In genomic region chr2:69621440-69621839, GRCh38 we compare ENCODE assay signal across 24 cellular contexts. TPM values are rescaled to one million over a fixed set of nuclear protein-coding genes. Genes with fewer than 3 reads are reported as not detected.
DNase-seq lines count a peak whose midpoint lies in the region; ATAC-seq and TF ChIP-seq lines count a peak whose summit lies in the region.
"Had no signal": no experiment of that assay in that cellular context is flagged by ENCODE, and none has a peak within 500 bp of the region (broad histone marks: within the 10 kb centered on the region; RNA-seq: fewer than 3 reads in every experiment).

No MANE protein-coding gene starts in this region.

- peak overlapping the region; percentile 85 for H3K27ac Mint-ChIP-seq in activated naive CD4-positive, alpha-beta T cell treated with anti-CD3 and anti-CD28 coated beads, Interleukin-2, amount 50 U/mL, for 24 hours
- H3K27ac Mint-ChIP-seq in activated naive CD8-positive, alpha-beta T cell treated with anti-CD3 and anti-CD28 coated beads, Interleukin-2, amount 10 ng/mL, durations not matched to agents 7 days and 5 days: peak overlapping the region; percentile 76
- H3K27ac Mint-ChIP-seq in stimulated activated naive CD8-positive, alpha-beta T cell treated with anti-CD3 and anti-CD28 coated beads, Interleukin-15, amount 100 ng/mL, for 72 hours: no peak overlapping the region
- H3K27ac Mint-ChIP-seq: brain had no signal

- H3K27me3 ChIP-seq in Loucy (ENCODE audit: insufficient read depth, low read length, poor library complexity, severe bottlenecking): no peaks in the 10 kb centered on the region
- H3K27me3 ChIP-seq: dorsolateral prefrontal cortex, upper lobe of left lung had no signal

- ATAC-seq in activated naive CD8-positive, alpha-beta T cell treated with anti-CD3 and anti-CD28 coated beads, Interleukin-2, amount 10 ng/mL, durations not matched to agents 7 days and 5 days (ENCODE audit: low read depth): no peak
- ATAC-seq in stimulated activated naive CD8-positive, alpha-beta T cell treated with anti-CD3 and anti-CD28 coated beads, Interleukin-15, amount 100 ng/mL, for 72 hours: peak; percentile 41
- ATAC-seq in HG03045 (IDR thresholded peaks at IDR 0.05; ENCODE audit: unreplicated experiment): no peak
- ATAC-seq in GM18505 (IDR thresholded peaks at IDR 0.05; ENCODE audit: unreplicated experiment): no peak
- ATAC-seq: HCT116, psoas muscle had no signal

- H4K20me1 ChIP-seq in Loucy (ENCODE audit: insufficient read depth, low read length, poor library complexity, severe bottlenecking): peaks cover 58% of the 10 kb centered on the region

- H3K27me3 Mint-ChIP-seq in activated naive CD4-positive, alpha-beta T cell treated with anti-CD3 and anti-CD28 coated beads, Interleukin-2, amount 50 U/mL, for 24 hours: no peaks in the 10 kb centered on the region
- no peaks in the 10 kb centered on the region for H3K27me3 Mint-ChIP-seq in activated naive CD8-positive, alpha-beta T cell treated with anti-CD3 and anti-CD28 coated beads, Interleukin-2, amount 10 ng/mL, durations not matched to agents 7 days and 5 days
- no peaks in the 10 kb centered on the region for H3K27me3 Mint-ChIP-seq in stimulated activated naive CD8-positive, alpha-beta T cell treated with anti-CD3 and anti-CD28 coated beads, Interleukin-15, amount 100 ng/mL, for 72 hours
- H3K27me3 Mint-ChIP-seq: brain; naive thymus-derived CD8-positive, alpha-beta T cell had no signal

- no peak overlapping the region for H3K9ac ChIP-seq in Loucy (ENCODE audit: low read depth, low read length, poor library complexity, severe bottlenecking)

- TF ChIP-seq POLR2A in GM18505 (IDR thresholded peaks at IDR 0.05; ENCODE audit: borderline replicate concordance, extremely low read depth, insufficient read depth, insufficient read length): no peak

- POLR2A ChIA-PET in activated naive CD8-positive, alpha-beta T cell treated with anti-CD3 and anti-CD28 coated beads, Interleukin-2, amount 10 ng/mL, durations not matched to agents 7 days and 5 days (lab: Charles Lee): interaction anchor here (0.6 to 0.9 kb wide), 2 partner anchors 23 to 50 kb away, joined by 3 read pairs; no protein-coding TSS in a partner anchor

- DNase-seq in activated naive CD4-positive, alpha-beta T cell treated with anti-CD3 and anti-CD28 coated beads, Interleukin-2, amount 50 U/mL, for 16 hours: no peak
- no peak for DNase-seq in activated naive CD8-positive, alpha-beta T cell treated with anti-CD3 and anti-CD28 coated beads, Interleukin-2, amount 10 ng/mL, durations not matched to agents 7 days and 5 days
- DNase-seq in stimulated activated naive CD8-positive, alpha-beta T cell treated with anti-CD3 and anti-CD28 coated beads, Interleukin-15, amount 100 ng/mL, for 72 hours: no peak
- DNase-seq: activated CD4-positive, alpha-beta T cell treated with anti-CD3 and anti-CD28 coated beads for 1 hour; amniotic stem cell; dorsolateral prefrontal cortex; Karpas-422; NCI-H1417; NCI-H2029 treated with DMSO at 0.1 percent for 48 hours; NCI-H524 treated with DMSO at 0.1 percent for 48 hours; NK-92 treated with Interleukin-12 subunit alpha and Interleukin-12 subunit beta, amount 100 ng/mL, for 24 hours; occipital lobe; psoas muscle; stimulated activated CD4-positive, alpha-beta T cell treated with anti-CD3 and anti-CD28 coated beads, Interleukin-4, amount 100 ng/mL, for 1 hour; substantia nigra had no signal

- peaks cover 9% of the 10 kb centered on the region for H3K36me3 Mint-ChIP-seq in activated naive CD4-positive, alpha-beta T cell treated with anti-CD3 and anti-CD28 coated beads, Interleukin-2, amount 50 U/mL, for 24 hours
- H3K36me3 Mint-ChIP-seq in activated naive CD8-positive, alpha-beta T cell treated with anti-CD3 and anti-CD28 coated beads, Interleukin-2, amount 10 ng/mL, durations not matched to agents 7 days and 5 days: peaks cover 14% of the 10 kb centered on the region

- H3K4me1 Mint-ChIP-seq in activated naive CD4-positive, alpha-beta T cell treated with anti-CD3 and anti-CD28 coated beads, Interleukin-2, amount 50 U/mL, for 24 hours: no peaks in the 10 kb centered on the region
- H3K4me1 Mint-ChIP-seq in activated naive CD8-positive, alpha-beta T cell treated with anti-CD3 and anti-CD28 coated beads, Interleukin-2, amount 10 ng/mL, durations not matched to agents 7 days and 5 days: peaks cover 24% of the 10 kb centered on the region
- peaks cover 15% of the 10 kb centered on the region for H3K4me1 Mint-ChIP-seq in stimulated activated naive CD8-positive, alpha-beta T cell treated with anti-CD3 and anti-CD28 coated beads, Interleukin-15, amount 100 ng/mL, for 72 hours
- H3K4me1 Mint-ChIP-seq: brain had no signal

- H3F3A ChIP-seq in Loucy (ENCODE audit: low read depth): peaks cover 5% of the 10 kb centered on the region; the same call in 1 of the 2 replicates

- peaks cover 97% of the 10 kb centered on the region for H3K79me2 ChIP-seq in Loucy (ENCODE audit: insufficient read depth, low read length)

- peaks cover 79% of the 10 kb centered on the region for H3K4me1 ChIP-seq in Loucy (ENCODE audit: insufficient read depth, low read length, poor library complexity, severe bottlenecking)

- H3K4me3 ChIP-seq in Loucy (ENCODE audit: low read length, poor library complexity, severe bottlenecking): no peak overlapping the region
- H3K4me3 ChIP-seq: dorsolateral prefrontal cortex, lung, psoas muscle, upper lobe of left lung had no signal

- H3K36me3 ChIP-seq in Loucy (ENCODE audit: insufficient read depth, low read length): no peaks in the 10 kb centered on the region
- H3K36me3 ChIP-seq: upper lobe of left lung had no signal

- H3K4me2 ChIP-seq in Loucy (ENCODE audit: low read depth, low read length, poor library complexity, severe bottlenecking): peak overlapping the region; percentile 88

- no peaks in the 10 kb centered on the region for H3K9me3 ChIP-seq in Loucy (ENCODE audit: insufficient read depth, low read depth, low read length)
- H3K9me3 ChIP-seq: psoas muscle, upper lobe of left lung had no signal

- TF ChIP-seq CTCF in Loucy (conservative IDR thresholded peaks at IDR 0.05; ENCODE audit: low read length): no peak

- H2AFZ ChIP-seq in Loucy (ENCODE audit: low read length): no peak overlapping the region

- no peaks in the 10 kb centered on the region for H3K9me2 ChIP-seq in Loucy (replicated peaks; ENCODE audit: low read depth, low read length)

- peak overlapping the region; percentile 63 for H3K4me3 Mint-ChIP-seq in activated naive CD4-positive, alpha-beta T cell treated with anti-CD3 and anti-CD28 coated beads, Interleukin-2, amount 50 U/mL, for 24 hours
- peak overlapping the region; percentile 55 for H3K4me3 Mint-ChIP-seq in activated naive CD8-positive, alpha-beta T cell treated with anti-CD3 and anti-CD28 coated beads, Interleukin-2, amount 10 ng/mL, durations not matched to agents 7 days and 5 days
- H3K4me3 Mint-ChIP-seq in stimulated activated naive CD8-positive, alpha-beta T cell treated with anti-CD3 and anti-CD28 coated beads, Interleukin-15, amount 100 ng/mL, for 72 hours: peak overlapping the region in 1 of 2 donors; percentile 7
- H3K4me3 Mint-ChIP-seq: brain had no signal

- no peaks in the 10 kb centered on the region for H3K9me3 Mint-ChIP-seq in activated naive CD4-positive, alpha-beta T cell treated with anti-CD3 and anti-CD28 coated beads, Interleukin-2, amount 50 U/mL, for 24 hours
- H3K9me3 Mint-ChIP-seq in activated naive CD8-positive, alpha-beta T cell treated with anti-CD3 and anti-CD28 coated beads, Interleukin-2, amount 10 ng/mL, durations not matched to agents 7 days and 5 days: peaks cover 1% of the 10 kb centered on the region
- no peaks in the 10 kb centered on the region for H3K9me3 Mint-ChIP-seq in stimulated activated naive CD8-positive, alpha-beta T cell treated with anti-CD3 and anti-CD28 coated beads, Interleukin-15, amount 100 ng/mL, for 72 hours
- H3K9me3 Mint-ChIP-seq: naive thymus-derived CD8-positive, alpha-beta T cell had no signal

RNA-seq across cellular contexts. Expression of gene AAK1, which starts 22.1 kb away (rescaled TPM):
- total RNA-seq in activated naive CD8-positive, alpha-beta T cell treated with anti-CD3 and anti-CD28 coated beads, Interleukin-2, amount 10 ng/mL, durations not matched to agents 7 days and 5 days: 100 to 1,000 TPM; 143 to 144 TPM

Comparison
In these comparisons a context has a peak if more than half of its experiments do, and no peak if none do; other contexts are left out.
1. H3K27ac Mint-ChIP-seq: peak in activated naive CD4-positive, alpha-beta T cell treated with anti-CD3 and anti-CD28 coated beads, Interleukin-2, amount 50 U/mL, for 24 hours (single experiment) and activated naive CD8-positive, alpha-beta T cell treated with anti-CD3 and anti-CD28 coated beads, Interleukin-2, amount 10 ng/mL, durations not matched to agents 7 days and 5 days (single experiment); none in stimulated activated naive CD8-positive, alpha-beta T cell treated with anti-CD3 and anti-CD28 coated beads, Interleukin-15, amount 100 ng/mL, for 72 hours (0 of 2).